ENCODE assay signal across 1 cellular context in genomic region chrX:134374294-134374693, GRCh38.
TF ChIP-seq lines count a peak whose summit lies in the region.

No MANE protein-coding gene starts in this region.

TF ChIP-seq in K562, 482 proteins besides CTCF, POLR2A, EP300 and RAD21 (continued from another document):
- TF ChIP-seq, protein P1, sequence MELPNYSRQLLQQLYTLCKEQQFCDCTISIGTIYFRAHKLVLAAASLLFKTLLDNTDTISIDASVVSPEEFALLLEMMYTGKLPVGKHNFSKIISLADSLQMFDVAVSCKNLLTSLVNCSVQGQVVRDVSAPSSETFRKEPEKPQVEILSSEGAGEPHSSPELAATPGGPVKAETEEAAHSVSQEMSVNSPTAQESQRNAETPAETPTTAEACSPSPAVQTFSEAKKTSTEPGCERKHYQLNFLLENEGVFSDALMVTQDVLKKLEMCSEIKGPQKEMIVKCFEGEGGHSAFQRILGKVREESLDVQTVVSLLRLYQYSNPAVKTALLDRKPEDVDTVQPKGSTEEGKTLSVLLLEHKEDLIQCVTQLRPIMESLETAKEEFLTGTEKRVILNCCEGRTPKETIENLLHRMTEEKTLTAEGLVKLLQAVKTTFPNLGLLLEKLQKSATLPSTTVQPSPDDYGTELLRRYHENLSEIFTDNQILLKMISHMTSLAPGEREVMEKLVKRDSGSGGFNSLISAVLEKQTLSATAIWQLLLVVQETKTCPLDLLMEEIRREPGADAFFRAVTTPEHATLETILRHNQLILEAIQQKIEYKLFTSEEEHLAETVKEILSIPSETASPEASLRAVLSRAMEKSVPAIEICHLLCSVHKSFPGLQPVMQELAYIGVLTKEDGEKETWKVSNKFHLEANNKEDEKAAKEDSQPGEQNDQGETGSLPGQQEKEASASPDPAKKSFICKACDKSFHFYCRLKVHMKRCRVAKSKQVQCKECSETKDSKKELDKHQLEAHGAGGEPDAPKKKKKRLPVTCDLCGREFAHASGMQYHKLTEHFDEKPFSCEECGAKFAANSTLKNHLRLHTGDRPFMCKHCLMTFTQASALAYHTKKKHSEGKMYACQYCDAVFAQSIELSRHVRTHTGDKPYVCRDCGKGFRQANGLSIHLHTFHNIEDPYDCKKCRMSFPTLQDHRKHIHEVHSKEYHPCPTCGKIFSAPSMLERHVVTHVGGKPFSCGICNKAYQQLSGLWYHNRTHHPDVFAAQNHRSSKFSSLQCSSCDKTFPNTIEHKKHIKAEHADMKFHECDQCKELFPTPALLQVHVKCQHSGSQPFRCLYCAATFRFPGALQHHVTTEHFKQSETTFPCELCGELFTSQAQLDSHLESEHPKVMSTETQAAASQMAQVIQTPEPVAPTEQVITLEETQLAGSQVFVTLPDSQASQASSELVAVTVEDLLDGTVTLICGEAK (IDR thresholded peaks at IDR 0.05): peak; percentile 57; the same call in 1 of the 2 replicates
- TF ChIP-seq, protein P1 (CRISPR knock-in tag; IDR thresholded peaks at IDR 0.05): no peak
- TF ChIP-seq, protein P2, sequence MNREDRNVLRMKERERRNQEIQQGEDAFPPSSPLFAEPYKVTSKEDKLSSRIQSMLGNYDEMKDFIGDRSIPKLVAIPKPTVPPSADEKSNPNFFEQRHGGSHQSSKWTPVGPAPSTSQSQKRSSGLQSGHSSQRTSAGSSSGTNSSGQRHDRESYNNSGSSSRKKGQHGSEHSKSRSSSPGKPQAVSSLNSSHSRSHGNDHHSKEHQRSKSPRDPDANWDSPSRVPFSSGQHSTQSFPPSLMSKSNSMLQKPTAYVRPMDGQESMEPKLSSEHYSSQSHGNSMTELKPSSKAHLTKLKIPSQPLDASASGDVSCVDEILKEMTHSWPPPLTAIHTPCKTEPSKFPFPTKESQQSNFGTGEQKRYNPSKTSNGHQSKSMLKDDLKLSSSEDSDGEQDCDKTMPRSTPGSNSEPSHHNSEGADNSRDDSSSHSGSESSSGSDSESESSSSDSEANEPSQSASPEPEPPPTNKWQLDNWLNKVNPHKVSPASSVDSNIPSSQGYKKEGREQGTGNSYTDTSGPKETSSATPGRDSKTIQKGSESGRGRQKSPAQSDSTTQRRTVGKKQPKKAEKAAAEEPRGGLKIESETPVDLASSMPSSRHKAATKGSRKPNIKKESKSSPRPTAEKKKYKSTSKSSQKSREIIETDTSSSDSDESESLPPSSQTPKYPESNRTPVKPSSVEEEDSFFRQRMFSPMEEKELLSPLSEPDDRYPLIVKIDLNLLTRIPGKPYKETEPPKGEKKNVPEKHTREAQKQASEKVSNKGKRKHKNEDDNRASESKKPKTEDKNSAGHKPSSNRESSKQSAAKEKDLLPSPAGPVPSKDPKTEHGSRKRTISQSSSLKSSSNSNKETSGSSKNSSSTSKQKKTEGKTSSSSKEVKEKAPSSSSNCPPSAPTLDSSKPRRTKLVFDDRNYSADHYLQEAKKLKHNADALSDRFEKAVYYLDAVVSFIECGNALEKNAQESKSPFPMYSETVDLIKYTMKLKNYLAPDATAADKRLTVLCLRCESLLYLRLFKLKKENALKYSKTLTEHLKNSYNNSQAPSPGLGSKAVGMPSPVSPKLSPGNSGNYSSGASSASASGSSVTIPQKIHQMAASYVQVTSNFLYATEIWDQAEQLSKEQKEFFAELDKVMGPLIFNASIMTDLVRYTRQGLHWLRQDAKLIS (CRISPR knock-in tag; IDR thresholded peaks at IDR 0.05): no peak
- TF ChIP-seq SAFB (IDR thresholded peaks at IDR 0.05; ENCODE audit: borderline replicate concordance, low read depth, low read length): no peak
- TF ChIP-seq SP1 (CRISPR knock-in tag; IDR thresholded peaks at IDR 0.05): no peak
- TF ChIP-seq ESRRA (IDR thresholded peaks at IDR 0.05; ENCODE audit: borderline replicate concordance, low read depth): no peak
- peak; percentile 67 to 77; a peak in 3 of 4 replicates for TF ChIP-seq KDM1A (IDR thresholded peaks at IDR 0.05)
- TF ChIP-seq, protein P3, sequence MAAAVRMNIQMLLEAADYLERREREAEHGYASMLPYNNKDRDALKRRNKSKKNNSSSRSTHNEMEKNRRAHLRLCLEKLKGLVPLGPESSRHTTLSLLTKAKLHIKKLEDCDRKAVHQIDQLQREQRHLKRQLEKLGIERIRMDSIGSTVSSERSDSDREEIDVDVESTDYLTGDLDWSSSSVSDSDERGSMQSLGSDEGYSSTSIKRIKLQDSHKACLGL (CRISPR knock-in tag; IDR thresholded peaks at IDR 0.05; ENCODE audit: borderline replicate concordance, poor library complexity, severe bottlenecking): no peak
- TF ChIP-seq GTF2E2 (tag; IDR thresholded peaks at IDR 0.05): no peak
- peak; percentile 55; the same call in 1 of the 2 replicates for TF ChIP-seq GABPB1 (CRISPR knock-in tag; IDR thresholded peaks at IDR 0.05)
- TF ChIP-seq ARNT (IDR thresholded peaks at IDR 0.05): no peak
- TF ChIP-seq RHOXF2B (CRISPR knock-in tag; conservative IDR thresholded peaks at IDR 0.05): no peak
- TF ChIP-seq SMAD1 (IDR thresholded peaks at IDR 0.05; ENCODE audit: low read depth, low read length, partially characterized antibody): no peak
- TF ChIP-seq GABPA (tag; conservative IDR thresholded peaks at IDR 0.05; ENCODE audit: low read depth): 0 out of 2 replicates have a peak, but pooled peaks have one; percentile 34
